In genomic region chr17:57433396-57433944, GRCh38 we compare ENCODE assay signal across 19 cellular contexts.
"Had no signal": no experiment of that assay in that cellular context is flagged by ENCODE, and none has a peak within 500 bp of the region (broad histone marks: within the 10 kb centered on the region; RNA-seq: fewer than 3 reads in every experiment).

No MANE protein-coding gene starts in this region.

- H3K9me3 Mint-ChIP-seq: natural killer cell had no signal

- H3K4me3 Mint-ChIP-seq: natural killer cell had no signal

- H3K4me2 ChIP-seq: smooth muscle cell had no signal

- H3K27me3 ChIP-seq: adrenal gland, body of pancreas, colonic mucosa, esophagus muscularis mucosa, stomach had no signal

- H3K27ac Mint-ChIP-seq: natural killer cell had no signal

- H3K4me1 ChIP-seq: colonic mucosa, stomach had no signal

- H3K4me3 ChIP-seq: adrenal gland, body of pancreas, colonic mucosa, esophagus muscularis mucosa, lung, SK-N-MC, smooth muscle cell, stomach, thoracic aorta had no signal

- H3K36me3 Mint-ChIP-seq: natural killer cell had no signal

- H3K27ac ChIP-seq: body of pancreas, colonic mucosa, esophagus muscularis mucosa, SK-N-MC, stomach, thoracic aorta had no signal

- H3K36me3 ChIP-seq: adrenal gland, colonic mucosa, esophagus muscularis mucosa, stomach, thoracic aorta had no signal

- DNase-seq: activated CD4-positive, alpha-beta T cell treated with anti-CD3 and anti-CD28 coated beads for 1 hour; activated CD4-positive, alpha-beta T cell treated with anti-CD3 and anti-CD28 coated beads, Interleukin-2, amount 50 U/mL, for 48 hours; activated naive CD4-positive, alpha-beta T cell treated with anti-CD3 and anti-CD28 coated beads, Interleukin-2, amount 50 U/mL, for 16 hours; activated T-cell treated with anti-CD3 and anti-CD28 coated beads, Interleukin-2, amount 50 U/mL, for 1 hour; body of pancreas; central memory CD4-positive, alpha-beta T cell; colonic mucosa; natural killer cell; nucleus accumbens; right cardiac atrium; stomach; T-helper 1 cell; T1000 had no signal

- ATAC-seq: body of pancreas, natural killer cell had no signal
